Comparison of ENCODE assay signal across 16 cellular contexts in the genomic region with DNA sequence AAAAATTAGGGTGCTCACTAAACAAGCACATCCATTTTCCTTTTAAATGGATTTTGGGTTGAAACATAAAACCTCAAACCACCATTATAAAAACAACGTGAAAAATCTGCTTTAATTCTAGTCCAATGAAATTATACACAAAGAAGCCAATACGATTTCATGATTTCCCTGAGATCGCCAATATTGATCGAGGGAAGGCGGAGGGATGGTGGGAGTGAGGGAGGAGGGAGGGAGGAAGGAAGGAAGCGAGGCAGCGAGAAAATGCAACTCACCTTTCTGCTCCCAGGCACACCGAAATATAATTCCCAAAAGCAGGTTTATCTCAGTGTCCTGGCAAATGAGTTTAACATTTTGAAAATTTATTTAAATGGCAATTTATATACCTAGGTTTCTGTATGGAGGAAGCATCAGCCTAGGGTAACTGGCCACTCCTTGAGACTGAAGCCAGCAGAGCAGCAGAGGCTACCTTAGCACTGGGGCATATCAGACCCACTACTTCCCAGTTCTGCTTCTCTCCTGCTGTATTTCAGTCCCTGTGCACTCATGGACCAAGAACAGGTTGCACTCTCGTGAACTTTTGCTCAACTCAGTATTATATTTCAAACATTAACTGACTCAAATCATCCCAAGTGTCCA. TPM values are rescaled to one million over a fixed set of nuclear protein-coding genes. Genes with fewer than 3 reads are reported as not detected.
A peak's percentile ranks its signal among the peaks of the same experiment; 100 is the strongest.
DNase-seq lines count a peak whose midpoint lies in the region; ATAC-seq and TF ChIP-seq lines count a peak whose summit lies in the region.
"Had no signal": no experiment of that assay in that cellular context is flagged by ENCODE, and none has a peak within 500 bp of the region (broad histone marks: within the 10 kb centered on the region; RNA-seq: fewer than 3 reads in every experiment).

No MANE protein-coding gene starts in this region.

- H3K9me3 ChIP-seq in CD4-positive, alpha-beta T cell (ENCODE audit: control insufficient read depth, low read length): peaks cover 22% of the 10 kb centered on the region
- H3K9me3 ChIP-seq: MG63, suprapubic skin had no signal

- no peak overlapping the region for H3K4me2 ChIP-seq in mesendoderm (ENCODE audit: low read length)

- WGBS in mesendoderm (ENCODE audit: extremely low coverage, insufficient coverage, low lambda C conversion rate): no CpG with 5 or more reads among the region's 9 CpGs

- peaks cover 82% of the 10 kb centered on the region for H3K27me3 Mint-ChIP-seq in CD4-positive, alpha-beta T cell

- H3K27ac Mint-ChIP-seq in CD4-positive, alpha-beta T cell: no peak overlapping the region
- H3K27ac Mint-ChIP-seq: natural killer cell had no signal

- H3K27me3 ChIP-seq in CD4-positive, alpha-beta T cell (ENCODE audit: control insufficient read depth, insufficient read depth, low read length): peaks cover 92% of the 10 kb centered on the region
- peaks cover 55% of the 10 kb centered on the region for H3K27me3 ChIP-seq in mesendoderm (ENCODE audit: insufficient read depth, low read length, poor library complexity)

- no peak overlapping the region for H3K4ac ChIP-seq in mesendoderm (ENCODE audit: low read depth, low read length)

- no peak overlapping the region for H4K5ac ChIP-seq in mesendoderm (ENCODE audit: low read length)

- no peak overlapping the region for H2BK5ac ChIP-seq in mesendoderm (ENCODE audit: low read length)

- TF ChIP-seq CTCF in CD4-positive, alpha-beta T cell (IDR thresholded peaks at IDR 0.05): no peak
- no peak for TF ChIP-seq CTCF in VCaP (conservative IDR thresholded peaks at IDR 0.05)

- H3K4me1 ChIP-seq in mesendoderm (ENCODE audit: control insufficient read depth, low read depth, low read length): peaks cover 4% of the 10 kb centered on the region

- no peaks in the 10 kb centered on the region for H3K79me2 ChIP-seq in mesendoderm (ENCODE audit: control insufficient read depth, insufficient read depth, low read length)

- H3K4me1 Mint-ChIP-seq in CD4-positive, alpha-beta T cell (ENCODE audit: low read depth): peaks cover 43% of the 10 kb centered on the region

- no peak overlapping the region for H3K56ac ChIP-seq in mesendoderm (ENCODE audit: low read length)

- no peak for ATAC-seq in CD4-positive, alpha-beta T cell (ENCODE audit: poor library complexity)
- no peak for ATAC-seq in GM19463 (IDR thresholded peaks at IDR 0.05; ENCODE audit: unreplicated experiment)
- ATAC-seq: natural killer cell had no signal

- no peak overlapping the region for H3K18ac ChIP-seq in mesendoderm (ENCODE audit: low read length)

- no peaks in the 10 kb centered on the region for H3K79me1 ChIP-seq in mesendoderm (ENCODE audit: low read length)

- H3K9me3 Mint-ChIP-seq in CD4-positive, alpha-beta T cell: no peaks in the 10 kb centered on the region

- H2BK120ac ChIP-seq in mesendoderm (ENCODE audit: low read depth, low read length): no peak overlapping the region

- no peak overlapping the region for H2AK5ac ChIP-seq in mesendoderm (ENCODE audit: low read length)

- H3K36me3 ChIP-seq in mesendoderm (ENCODE audit: control insufficient read depth, insufficient read depth, low read length): no peaks in the 10 kb centered on the region
- H3K36me3 ChIP-seq: MG63, suprapubic skin had no signal

- no peak overlapping the region for H3K27ac ChIP-seq in CD4-positive, alpha-beta T cell (ENCODE audit: low read depth, low read length)
- peak overlapping the region; percentile 83 for H3K27ac ChIP-seq in VCaP
- no peak overlapping the region for H3K27ac ChIP-seq in mesendoderm (ENCODE audit: low read depth, low read length)
- H3K27ac ChIP-seq: suprapubic skin had no signal

- no peak overlapping the region for H4K8ac ChIP-seq in mesendoderm (ENCODE audit: low read depth, low read length)

- DNase-seq in CD4-positive, alpha-beta T cell: no peak
- DNase-seq in mesendoderm (peak; percentile 22), A172 (ENCODE audit: low spot score) (no peak), NOMO-1 (lab: John Stamatoyannopoulos, UW; ENCODE audit: unreplicated experiment in 2 of 2) (no peak)
- DNase-seq: activated effector memory CD4-positive, alpha-beta T cell treated with Interleukin-2 at 50 U/mL for 16 hours; anterior cingulate cortex; effector memory CD4-positive, alpha-beta T cell; islet precursor cell; MG63; natural killer cell; NCI-H446 treated with DMSO at 0.1 percent for 48 hours had no signal

- no peak overlapping the region for H3K23ac ChIP-seq in mesendoderm (ENCODE audit: low read length)

- peak overlapping the region; percentile 21; the same call in 1 of the 2 replicates for H3K4me3 ChIP-seq in GM08714 (ENCODE audit: low read length)
- no peak overlapping the region for H3K4me3 ChIP-seq in mesendoderm (ENCODE audit: low read length)
- H3K4me3 ChIP-seq: MG63, suprapubic skin had no signal

- H2BK15ac ChIP-seq in mesendoderm (replicated peaks; ENCODE audit: low read depth): no peak overlapping the region

- POLR2A ChIA-PET in CD4-positive, alpha-beta T cell (lab: Charles Lee): no interaction called here

- H3K4me3 Mint-ChIP-seq in CD4-positive, alpha-beta T cell: peak overlapping the region; percentile 12
- H3K4me3 Mint-ChIP-seq: natural killer cell had no signal

- CTCF ChIA-PET in CD4-positive, alpha-beta T cell (lab: Charles Lee): no interaction called here

- H3K9ac ChIP-seq in mesendoderm (ENCODE audit: low read length): no peak overlapping the region

- no peaks in the 10 kb centered on the region for H3K36me3 Mint-ChIP-seq in CD4-positive, alpha-beta T cell (ENCODE audit: low read depth)

- intact Hi-C loops in CD4-positive, alpha-beta T cell (cut with DNase I, micrococcal nuclease): no loop called here

RNA-seq across cellular contexts. Expression of a gene that starts 2.3 kb away (rescaled TPM):
- not detected for total RNA-seq in CD4-positive, alpha-beta T cell
- 1.7 TPM for polyA plus RNA-seq in mesendoderm (2013, experiment 1 of 2)
- polyA plus RNA-seq in mesendoderm (2013, experiment 2 of 2): 1.6 TPM
- 0.36 and 0.71 TPM in 2 replicates for total RNA-seq in A172 (2014; rRNA removed; shearing (Covaris generic))
- total RNA-seq: natural killer cell had no signal
- polyA plus RNA-seq: BJ had no signal
